ENCODE assay signal across 14 cellular contexts in genomic region chr4:125985856-125986255, GRCh38.
DNase-seq lines count a peak whose midpoint lies in the region; ATAC-seq lines count a peak whose summit lies in the region.
"Had no signal": no experiment of that assay in that cellular context is flagged by ENCODE, and none has a peak within 500 bp of the region (broad histone marks: within the 10 kb centered on the region; RNA-seq: fewer than 3 reads in every experiment).

No MANE protein-coding gene starts in this region.

- H3K27me3 Mint-ChIP-seq in activated naive CD8-positive, alpha-beta T cell treated with anti-CD3 and anti-CD28 coated beads, Interleukin-2, amount 50 U/mL, for 24 hours = no peaks in the 10 kb centered on the region
- H3K27me3 Mint-ChIP-seq: activated T-helper 17 cell treated with anti-CD3 and anti-CD28 coated beads, Interleukin-2, amount 50 U/mL, for 72 hours; CD4-positive, CD25-positive, alpha-beta regulatory T cell had no signal

- no peaks in the 10 kb centered on the region for H3K9me3 ChIP-seq in SK-N-MC (ENCODE audit: low read depth, low read length)
- H3K9me3 ChIP-seq in effector memory CD4-positive, alpha-beta T cell (ENCODE audit: control insufficient read depth, low read length) = no peaks in the 10 kb centered on the region

- no peaks in the 10 kb centered on the region for H3K36me3 ChIP-seq in SK-N-MC (ENCODE audit: insufficient read depth, low read length)
- no peaks in the 10 kb centered on the region for H3K36me3 ChIP-seq in effector memory CD4-positive, alpha-beta T cell (ENCODE audit: control insufficient read depth, insufficient read depth, low read length)

- H3K27ac ChIP-seq in SK-N-MC = peak overlapping the region; percentile 88
- H3K27ac ChIP-seq in effector memory CD4-positive, alpha-beta T cell (ENCODE audit: insufficient read depth, low read length, poor library complexity, severe bottlenecking) = no peak overlapping the region

- DNase-seq in SK-N-MC (ENCODE audit: low read depth, low spot score) = no peak
- DNase-seq in islet precursor cell = peak; percentile 64
- no peak for DNase-seq in effector memory CD4-positive, alpha-beta T cell
- DNase-seq in NCI-H1105 (lab: John Stamatoyannopoulos, UW) = no peak
- no peak for DNase-seq in DMS79 (lab: John Stamatoyannopoulos, UW)
- DNase-seq in activated naive CD8-positive, alpha-beta T cell treated with anti-CD3 and anti-CD28 coated beads, Interleukin-2, amount 50 U/mL, for 24 hours = no peak
- DNase-seq: activated CD4-positive, alpha-beta T cell treated with anti-CD3 and anti-CD28 coated beads for 48 hours; CD4-positive, CD25-positive, alpha-beta regulatory T cell; NCI-H2081 treated with DMSO at 0.1 percent for 48 hours; nephron progenitor cell; Right ventricle myocardium superior had no signal

- ATAC-seq in GM18868 (IDR thresholded peaks at IDR 0.05; ENCODE audit: unreplicated experiment) = peak; percentile 60
- peak; percentile 54 for ATAC-seq in HG03457 (IDR thresholded peaks at IDR 0.05; ENCODE audit: unreplicated experiment)
- ATAC-seq in activated naive CD8-positive, alpha-beta T cell treated with anti-CD3 and anti-CD28 coated beads, Interleukin-2, amount 50 U/mL, for 24 hours = no peak
- ATAC-seq: activated T-helper 17 cell treated with anti-CD3 and anti-CD28 coated beads, Interleukin-2, amount 50 U/mL, for 72 hours had no signal

- no peak overlapping the region for H3K27ac Mint-ChIP-seq in activated naive CD8-positive, alpha-beta T cell treated with anti-CD3 and anti-CD28 coated beads, Interleukin-2, amount 50 U/mL, for 24 hours
- H3K27ac Mint-ChIP-seq: activated T-helper 17 cell treated with anti-CD3 and anti-CD28 coated beads, Interleukin-2, amount 50 U/mL, for 72 hours; CD4-positive, CD25-positive, alpha-beta regulatory T cell; nephron progenitor cell had no signal

- H3K4me3 ChIP-seq in SK-N-MC = peak overlapping the region; percentile 44
- H3K4me3 ChIP-seq in effector memory CD4-positive, alpha-beta T cell (ENCODE audit: insufficient read depth, low read depth, low read length, poor library complexity, severe bottlenecking) = no peak overlapping the region

- no peaks in the 10 kb centered on the region for H3K36me3 Mint-ChIP-seq in activated naive CD8-positive, alpha-beta T cell treated with anti-CD3 and anti-CD28 coated beads, Interleukin-2, amount 50 U/mL, for 24 hours (ENCODE audit: low read depth)
- H3K36me3 Mint-ChIP-seq: CD4-positive, CD25-positive, alpha-beta regulatory T cell had no signal

- H3K9me3 Mint-ChIP-seq in activated naive CD8-positive, alpha-beta T cell treated with anti-CD3 and anti-CD28 coated beads, Interleukin-2, amount 50 U/mL, for 24 hours = no peaks in the 10 kb centered on the region
- H3K9me3 Mint-ChIP-seq: nephron progenitor cell had no signal

- H3K4me1 Mint-ChIP-seq in activated naive CD8-positive, alpha-beta T cell treated with anti-CD3 and anti-CD28 coated beads, Interleukin-2, amount 50 U/mL, for 24 hours = no peaks in the 10 kb centered on the region
- H3K4me1 Mint-ChIP-seq: activated T-helper 17 cell treated with anti-CD3 and anti-CD28 coated beads, Interleukin-2, amount 50 U/mL, for 72 hours; CD4-positive, CD25-positive, alpha-beta regulatory T cell had no signal

- no peaks in the 10 kb centered on the region for H3K27me3 ChIP-seq in effector memory CD4-positive, alpha-beta T cell (replicated peaks; ENCODE audit: control insufficient read depth, insufficient read depth, low read length, poor library complexity, severe bottlenecking)

- H3K9ac ChIP-seq in SK-N-MC (ENCODE audit: insufficient read length) = peak overlapping the region; percentile 25

- H3K4me3 Mint-ChIP-seq in activated naive CD8-positive, alpha-beta T cell treated with anti-CD3 and anti-CD28 coated beads, Interleukin-2, amount 50 U/mL, for 24 hours = no peak overlapping the region
- H3K4me3 Mint-ChIP-seq: activated T-helper 17 cell treated with anti-CD3 and anti-CD28 coated beads, Interleukin-2, amount 50 U/mL, for 72 hours; CD4-positive, CD25-positive, alpha-beta regulatory T cell; nephron progenitor cell had no signal

- no peaks in the 10 kb centered on the region for H3K4me1 ChIP-seq in effector memory CD4-positive, alpha-beta T cell (ENCODE audit: control insufficient read depth, insufficient read depth, low read length, poor library complexity, severe bottlenecking)
